Comparison of ENCODE assay signal across 21 cellular contexts in the genomic region with DNA sequence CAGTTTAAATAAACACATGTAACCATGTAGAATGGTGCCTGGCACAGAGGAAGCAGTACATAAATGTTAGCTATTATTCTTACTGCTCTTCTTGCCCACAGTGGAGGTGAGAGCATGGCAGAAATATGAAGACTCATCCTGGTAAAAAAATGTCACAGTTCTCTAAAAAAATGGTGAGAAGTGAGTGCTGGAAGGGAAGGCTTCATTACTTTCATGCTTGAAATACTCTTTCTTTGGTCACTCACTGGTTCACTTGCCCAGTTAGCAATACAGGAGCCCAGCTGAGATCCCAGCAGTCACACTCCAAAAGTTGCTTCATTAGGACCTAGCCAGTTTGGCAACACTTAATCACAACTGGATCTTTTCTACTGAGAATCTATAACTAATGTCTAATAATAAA.
"Had no signal": no experiment of that assay in that cellular context is flagged by ENCODE, and none has a peak within 500 bp of the region (broad histone marks: within the 10 kb centered on the region; RNA-seq: fewer than 3 reads in every experiment).

No MANE protein-coding gene starts in this region.

- DNase-seq: Kasumi-1, MM.1S, NCI-H1092 treated with DMSO at 0.1 percent for 48 hours, NCI-H1436, NCI-H187, NCI-H2029, NCI-H2081 treated with DMSO at 0.1 percent for 48 hours, NCI-H2171 treated with DMSO at 0.1 percent for 48 hours, NCI-H2227 treated with DMSO at 0.1 percent for 48 hours, NCI-H510A, NCI-H524 treated with DMSO at 0.1 percent for 48 hours, NCI-H69, NCI-H774, Right ventricle myocardium superior, RPMI8226, SIG-M5 had no signal

- H3K27me3 ChIP-seq: SJSA1 had no signal

- H3K4me3 ChIP-seq: K562, SJSA1, SK-N-MC had no signal

- H3K4me2 ChIP-seq: KMS-11 had no signal

- H3K4me1 ChIP-seq: SJSA1 had no signal

- H3K9me3 ChIP-seq: SJSA1 had no signal

- H3K36me3 ChIP-seq: SJSA1 had no signal

- ATAC-seq: K562 had no signal

- H3K27ac ChIP-seq: HL-60, KMS-11, SJSA1, SK-N-MC had no signal

- H3K9ac ChIP-seq: KMS-11 had no signal
